In genomic region chr15:80999623-81000036, GRCh38 we compare ENCODE assay signal across 8 cellular contexts. TPM values are rescaled to one million over a fixed set of nuclear protein-coding genes. Genes with fewer than 3 reads are reported as not detected.
DNase-seq lines count a peak whose midpoint lies in the region; ATAC-seq and TF ChIP-seq lines count a peak whose summit lies in the region.

No MANE protein-coding gene starts in this region.

- TF ChIP-seq POLR2A in esophagus muscularis mucosa (IDR thresholded peaks at IDR 0.05; ENCODE audit: low read depth) = no peak

- no peak for TF ChIP-seq EP300 in esophagus muscularis mucosa (IDR thresholded peaks at IDR 0.05)

- intact Hi-C loops in esophagus muscularis mucosa (cut with DNase I) = loop anchor here (10.0 kb wide), 2 partner anchors 325 to 1045 kb away; partner anchors contain the start of genes MEX3B and STARD5

- H3K27ac ChIP-seq in esophagus muscularis mucosa (replicated peaks in 1 of 4) (peak overlapping the region; percentile 93 to 99 (median 97)), skin epidermis (peak overlapping the region in 19 of 21 experiments; percentile 55 to 100 (median 98))

- TF ChIP-seq CTCF in esophagus muscularis mucosa (IDR thresholded peaks at IDR 0.05) = no peak

- 69% methylated on average over 13 of the region's 13 CpGs for WGBS in esophagus muscularis mucosa

- H3K4me1 ChIP-seq in esophagus muscularis mucosa = peaks cover 0 to 42% (median 39%) of the 10 kb centered on the region in 4 donors

- H3K4me3 ChIP-seq in esophagus muscularis mucosa = peak overlapping the region; percentile 87 to 97 (median 94)
- peak overlapping the region; percentile 77 to 88 (median 82) for H3K4me3 ChIP-seq in skin epidermis

- H3K27me3 ChIP-seq in esophagus muscularis mucosa = no peaks in the 10 kb centered on the region

- no peaks in the 10 kb centered on the region for H3K9me3 ChIP-seq in esophagus muscularis mucosa

- ATAC-seq in GM18870 (IDR thresholded peaks at IDR 0.05; ENCODE audit: unreplicated experiment) (peak; percentile 43), HG02852 (IDR thresholded peaks at IDR 0.05; ENCODE audit: unreplicated experiment) (no peak)

- H3K36me3 ChIP-seq in esophagus muscularis mucosa = peaks cover 5 to 14% (median 10%) of the 10 kb centered on the region in 4 donors

- DNase-seq in HT-29 (ENCODE audit: low spot score) = peak; percentile 92
- DNase-seq in activated CD4-positive, alpha-beta T cell treated with anti-CD3 and anti-CD28 coated beads, Interleukin-2, amount 50 U/mL, for 48 hours = peak; percentile 68 to 74
- DNase-seq in esophagus muscularis mucosa (ENCODE audit: extremely low spot score) = no peak
- no peak for DNase-seq in NCI-H446 treated with DMSO at 0.1 percent for 48 hours (lab: John Stamatoyannopoulos, UW)
- no peak for DNase-seq in 8988T

RNA-seq across cellular contexts. Expression of gene TLNRD1, which starts 1.1 kb away (rescaled TPM):
- 64.1 and 67.1 TPM in 2 replicates for total RNA-seq in HT-29 (2014; rRNA removed; shearing (Covaris generic))
- 10 to 100 TPM; 15.8 to 45.7 (median 33.1) TPM for total RNA-seq in esophagus muscularis mucosa

RNA-seq across cellular contexts. Expression of gene MESD, which starts 10.0 kb away (rescaled TPM):
- 15.5 and 18.1 TPM in 2 replicates for total RNA-seq in HT-29 (2014; rRNA removed; shearing (Covaris generic))
- total RNA-seq in esophagus muscularis mucosa = 10 to 100 TPM; 14.1 to 17.4 (median 14.5) TPM

Comparison
In these comparisons a context has a peak if more than half of its experiments do, and no peak if none do; other contexts are left out.
1. DNase-seq: peak in HT-29 (single experiment) and activated CD4-positive, alpha-beta T cell treated with anti-CD3 and anti-CD28 coated beads, Interleukin-2, amount 50 U/mL, for 48 hours (2 of 2); none in esophagus muscularis mucosa (single experiment), NCI-H446 treated with DMSO at 0.1 percent for 48 hours (single experiment) and 8988T (single experiment).